ENCODE assay signal across 1 cellular context in genomic region chr1:94383966-94384408, GRCh38.
TF ChIP-seq lines count a peak whose summit lies in the region.

No MANE protein-coding gene starts in this region.

TF ChIP-seq in HepG2, 621 proteins besides CTCF, POLR2A, EP300 and RAD21 (continued from another document and continues in another):
- TF ChIP-seq PAXIP1 (CRISPR knock-in tag; conservative IDR thresholded peaks at IDR 0.05) (peak; percentile 99), ZNF235 (CRISPR knock-in tag; IDR thresholded peaks at IDR 0.05; ENCODE audit: borderline replicate concordance) (no peak), MTF1 (CRISPR knock-in tag; IDR thresholded peaks at IDR 0.05) (no peak), ZNF569 (CRISPR knock-in tag; IDR thresholded peaks at IDR 0.05; ENCODE audit: borderline replicate concordance) (no peak), ZSCAN21 (CRISPR knock-in tag; IDR thresholded peaks at IDR 0.05; ENCODE audit: borderline replicate concordance) (peak; percentile 64), NFIB (CRISPR knock-in tag; IDR thresholded peaks at IDR 0.05; ENCODE audit: borderline replicate concordance) (no peak), KLF9 (CRISPR knock-in tag; IDR thresholded peaks at IDR 0.05; ENCODE audit: low read depth) (no peak; the same call in 1 of the 2 replicates), ZNF547 (CRISPR knock-in tag; IDR thresholded peaks at IDR 0.05) (no peak), ZNF317 (CRISPR knock-in tag; IDR thresholded peaks at IDR 0.05) (peak; percentile 71; the same call in 1 of the 2 replicates), LRRFIP1 (CRISPR knock-in tag; conservative IDR thresholded peaks at IDR 0.05) (no peak), ZNF747 (CRISPR knock-in tag; IDR thresholded peaks at IDR 0.05; ENCODE audit: borderline replicate concordance) (no peak), PHB2 (IDR thresholded peaks at IDR 0.05; ENCODE audit: partially characterized antibody) (no peak), THYN1 (CRISPR knock-in tag; IDR thresholded peaks at IDR 0.05; ENCODE audit: borderline replicate concordance, low read depth) (no peak), GMEB1 (CRISPR knock-in tag; IDR thresholded peaks at IDR 0.05; ENCODE audit: borderline replicate concordance) (no peak; the same call in 1 of the 2 replicates), ATF3 (CRISPR knock-in tag; IDR thresholded peaks at IDR 0.05) (peak; percentile 80), PAF1 (CRISPR knock-in tag; IDR thresholded peaks at IDR 0.05) (no peak), ZNF101 (CRISPR knock-in tag; IDR thresholded peaks at IDR 0.05; ENCODE audit: borderline replicate concordance, low read depth) (no peak), SOX13 (IDR thresholded peaks at IDR 0.05) (no peak; the same call in none of the 2 replicates), SOX13 (CRISPR knock-in tag; conservative IDR thresholded peaks at IDR 0.05 in 1 of 2, IDR thresholded peaks at IDR 0.05 in 1 of 2) (peak in 1 of 2 experiments; percentile 93; a peak in 2 of 4 replicates), GRHL1 (CRISPR knock-in tag; conservative IDR thresholded peaks at IDR 0.05) (no peak), ZNF557 (CRISPR knock-in tag; IDR thresholded peaks at IDR 0.05) (no peak), KDM4B (CRISPR knock-in tag; IDR thresholded peaks at IDR 0.05) (0 out of 2 replicates have a peak, but pooled peaks have one; percentile 31), EHMT2 (IDR thresholded peaks at IDR 0.05; ENCODE audit: borderline replicate concordance, low read depth, low read length) (no peak), ZNF543 (CRISPR knock-in tag; IDR thresholded peaks at IDR 0.05) (no peak), ZNF781 (CRISPR knock-in tag; IDR thresholded peaks at IDR 0.05; ENCODE audit: borderline replicate concordance, not compliant biosample characterization) (no peak), SRSF1 (optimal IDR thresholded peaks at IDR 0.05; ENCODE audit: low read depth, low read length) (no peak), PHF5A (CRISPR knock-in tag; IDR thresholded peaks at IDR 0.05; ENCODE audit: low read depth, unreplicated experiment) (peak; percentile 74), DNMT1 (CRISPR knock-in tag; IDR thresholded peaks at IDR 0.05) (no peak), ARID5B (CRISPR knock-in tag; IDR thresholded peaks at IDR 0.05) (peak; percentile 95), ZNF318 (CRISPR knock-in tag; IDR thresholded peaks at IDR 0.05) (no peak), ZNF737 (CRISPR knock-in tag; IDR thresholded peaks at IDR 0.05; ENCODE audit: borderline replicate concordance) (no peak)
